ENCODE assay signal across 9 cellular contexts in the genomic region with DNA sequence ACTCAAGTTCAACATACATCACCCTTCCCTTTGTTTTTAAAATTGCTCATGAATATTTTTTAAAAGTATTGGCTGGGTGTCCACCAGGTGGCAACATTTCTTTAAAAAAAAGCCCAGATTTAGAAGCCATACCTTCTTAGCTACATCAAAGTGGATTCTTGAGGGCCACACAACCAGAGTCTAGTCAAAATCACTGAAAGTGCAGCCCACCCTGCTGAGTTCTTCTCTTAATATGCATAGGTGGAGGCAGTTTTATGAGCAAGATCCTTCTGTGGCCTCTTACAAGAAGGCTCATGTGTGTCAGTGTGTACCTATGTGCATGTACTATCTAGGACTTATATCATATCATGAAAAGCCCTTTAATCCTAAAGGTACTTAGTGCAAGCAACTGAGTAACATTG. TPM values are rescaled to one million over a fixed set of nuclear protein-coding genes. Genes with fewer than 3 reads are reported as not detected.
A peak's percentile ranks its signal among the peaks of the same experiment; 100 is the strongest.
DNase-seq lines count a peak whose midpoint lies in the region; ATAC-seq, FAIRE-seq and TF ChIP-seq lines count a peak whose summit lies in the region.
"Had no signal": no experiment of that assay in that cellular context is flagged by ENCODE, and none has a peak within 500 bp of the region (broad histone marks: within the 10 kb centered on the region; RNA-seq: fewer than 3 reads in every experiment).

No MANE protein-coding gene starts in this region.

- FAIRE-seq in urothelium cell line (lab: Jason Lieb, UNC), result no peak

- H3K27ac Mint-ChIP-seq in activated CD8-positive, alpha-beta T cell treated with anti-CD3 and anti-CD28 coated beads for 36 hours, result no peak overlapping the region
- no peak overlapping the region for H3K27ac Mint-ChIP-seq in activated naive CD8-positive, alpha-beta T cell treated with anti-CD3 and anti-CD28 coated beads, Interleukin-2, amount 50 U/mL, for 24 hours
- H3K27ac Mint-ChIP-seq: CD4-positive, CD25-positive, alpha-beta regulatory T cell had no signal

- no peaks in the 10 kb centered on the region for H3K36me3 Mint-ChIP-seq in activated CD8-positive, alpha-beta T cell treated with anti-CD3 and anti-CD28 coated beads for 36 hours (ENCODE audit: low read depth)
- H3K36me3 Mint-ChIP-seq in activated naive CD8-positive, alpha-beta T cell treated with anti-CD3 and anti-CD28 coated beads, Interleukin-2, amount 50 U/mL, for 24 hours (ENCODE audit: low read depth), result no peaks in the 10 kb centered on the region
- H3K36me3 Mint-ChIP-seq: CD4-positive, CD25-positive, alpha-beta regulatory T cell had no signal

- intact Hi-C loops in activated CD8-positive, alpha-beta T cell treated with anti-CD3 and anti-CD28 coated beads for 36 hours (cut with micrococcal nuclease), result loop anchor here (5.0 to 10.0 kb wide), 2 partner anchors 165 to 262 kb away; no protein-coding TSS in a partner anchor

- H3K9me3 ChIP-seq in effector memory CD4-positive, alpha-beta T cell (ENCODE audit: control insufficient read depth, low read length), result no peaks in the 10 kb centered on the region

- H3K27me3 Mint-ChIP-seq in activated CD8-positive, alpha-beta T cell treated with anti-CD3 and anti-CD28 coated beads for 36 hours, result peaks cover 15% of the 10 kb centered on the region
- H3K27me3 Mint-ChIP-seq in activated naive CD8-positive, alpha-beta T cell treated with anti-CD3 and anti-CD28 coated beads, Interleukin-2, amount 50 U/mL, for 24 hours, result peaks cover 9% of the 10 kb centered on the region

- H3K4me3 Mint-ChIP-seq in activated CD8-positive, alpha-beta T cell treated with anti-CD3 and anti-CD28 coated beads for 36 hours, result no peak overlapping the region
- no peak overlapping the region for H3K4me3 Mint-ChIP-seq in activated naive CD8-positive, alpha-beta T cell treated with anti-CD3 and anti-CD28 coated beads, Interleukin-2, amount 50 U/mL, for 24 hours
- H3K4me3 Mint-ChIP-seq: CD4-positive, CD25-positive, alpha-beta regulatory T cell had no signal

- no peak overlapping the region for H3K27ac ChIP-seq in effector memory CD4-positive, alpha-beta T cell (ENCODE audit: insufficient read depth, low read length, poor library complexity, severe bottlenecking)

- TF ChIP-seq CTCF in activated CD8-positive, alpha-beta T cell treated with anti-CD3 and anti-CD28 coated beads for 36 hours (IDR thresholded peaks at IDR 0.05), result peak; percentile 44

- ATAC-seq in activated CD8-positive, alpha-beta T cell treated with anti-CD3 and anti-CD28 coated beads for 36 hours, result peak; percentile 27
- no peak for ATAC-seq in activated naive CD8-positive, alpha-beta T cell treated with anti-CD3 and anti-CD28 coated beads, Interleukin-2, amount 50 U/mL, for 24 hours

- H3K4me1 ChIP-seq in effector memory CD4-positive, alpha-beta T cell (ENCODE audit: control insufficient read depth, insufficient read depth, low read length, poor library complexity, severe bottlenecking), result no peaks in the 10 kb centered on the region

- POLR2A ChIA-PET in activated CD8-positive, alpha-beta T cell treated with anti-CD3 and anti-CD28 coated beads for 36 hours (lab: Charles Lee), result no interaction called here

- no peak overlapping the region for H3K4me3 ChIP-seq in effector memory CD4-positive, alpha-beta T cell (ENCODE audit: insufficient read depth, low read depth, low read length, poor library complexity, severe bottlenecking)

- DNase-seq in NCI-H2081 (lab: John Stamatoyannopoulos, UW) (peak; percentile 26 to 56), NCI-H2081 treated with DMSO at 0.1 percent for 48 hours (lab: John Stamatoyannopoulos, UW) (no peak), MV-4-11 (lab: John Stamatoyannopoulos, UW) (peak; percentile 7), iris pigment epithelial cell (ENCODE audit: low read depth) (peak; percentile 54), urothelium cell line (ENCODE audit: low spot score) (peak; percentile 29)
- peak; percentile 20 for DNase-seq in activated CD8-positive, alpha-beta T cell treated with anti-CD3 and anti-CD28 coated beads for 36 hours
- no peak for DNase-seq in effector memory CD4-positive, alpha-beta T cell
- DNase-seq in activated naive CD8-positive, alpha-beta T cell treated with anti-CD3 and anti-CD28 coated beads, Interleukin-2, amount 50 U/mL, for 24 hours, result no peak

- no peaks in the 10 kb centered on the region for H3K27me3 ChIP-seq in effector memory CD4-positive, alpha-beta T cell (replicated peaks; ENCODE audit: control insufficient read depth, insufficient read depth, low read length, poor library complexity, severe bottlenecking)

- H3K9me3 Mint-ChIP-seq in activated CD8-positive, alpha-beta T cell treated with anti-CD3 and anti-CD28 coated beads for 36 hours, result no peaks in the 10 kb centered on the region
- H3K9me3 Mint-ChIP-seq in activated naive CD8-positive, alpha-beta T cell treated with anti-CD3 and anti-CD28 coated beads, Interleukin-2, amount 50 U/mL, for 24 hours, result no peaks in the 10 kb centered on the region

- no peaks in the 10 kb centered on the region for H3K4me1 Mint-ChIP-seq in activated CD8-positive, alpha-beta T cell treated with anti-CD3 and anti-CD28 coated beads for 36 hours (ENCODE audit: low read depth)
- H3K4me1 Mint-ChIP-seq in activated naive CD8-positive, alpha-beta T cell treated with anti-CD3 and anti-CD28 coated beads, Interleukin-2, amount 50 U/mL, for 24 hours, result no peaks in the 10 kb centered on the region
- H3K4me1 Mint-ChIP-seq: CD4-positive, CD25-positive, alpha-beta regulatory T cell had no signal

- CTCF ChIA-PET in activated CD8-positive, alpha-beta T cell treated with anti-CD3 and anti-CD28 coated beads for 36 hours (lab: Charles Lee), result interaction anchor here (0.7 to 2.7 kb wide), 15 partner anchors 9 to 496 kb away, joined by 3 to 14 read pairs (median 3); no protein-coding TSS in a partner anchor

- no peaks in the 10 kb centered on the region for H3K36me3 ChIP-seq in effector memory CD4-positive, alpha-beta T cell (ENCODE audit: control insufficient read depth, insufficient read depth, low read length)

RNA-seq across cellular contexts. Expression of gene GNG12, which starts 16.9 kb away (rescaled TPM):
- not detected for total RNA-seq in activated CD8-positive, alpha-beta T cell treated with anti-CD3 and anti-CD28 coated beads for 36 hours
- total RNA-seq: CD4-positive, CD25-positive, alpha-beta regulatory T cell had no signal

Comparison
In these comparisons a context has a peak if more than half of its experiments do, and no peak if none do; other contexts are left out.
1. DNase-seq: peak in NCI-H2081 (2 of 2), MV-4-11 (single experiment), activated CD8-positive, alpha-beta T cell treated with anti-CD3 and anti-CD28 coated beads for 36 hours (single experiment), iris pigment epithelial cell (single experiment) and urothelium cell line (single experiment); none in NCI-H2081 treated with DMSO at 0.1 percent for 48 hours (single experiment), effector memory CD4-positive, alpha-beta T cell (0 of 3) and activated naive CD8-positive, alpha-beta T cell treated with anti-CD3 and anti-CD28 coated beads, Interleukin-2, amount 50 U/mL, for 24 hours (single experiment).